ENCODE assay signal across 8 cellular contexts in the genomic region with DNA sequence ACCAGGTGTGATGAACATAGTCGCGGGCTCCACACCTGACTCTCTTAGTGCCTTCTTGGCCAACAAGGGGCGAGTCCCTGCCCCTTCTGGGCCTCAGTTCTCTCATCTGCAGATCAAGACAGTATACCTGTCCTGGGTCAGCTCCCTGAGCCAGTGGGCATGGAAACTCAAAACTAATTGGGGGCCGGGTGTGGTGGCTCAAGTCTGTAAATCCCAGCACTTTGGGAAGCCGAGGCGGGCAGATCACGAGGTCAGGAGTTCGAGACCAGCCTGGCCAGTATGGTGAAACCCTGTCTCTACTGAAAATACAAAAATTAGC. TPM values are rescaled to one million over a fixed set of nuclear protein-coding genes. Genes with fewer than 3 reads are reported as not detected.
DNase-seq lines count a peak whose midpoint lies in the region; ATAC-seq and TF ChIP-seq lines count a peak whose summit lies in the region.
"Not testable (repeated sequence)": the region's sequence is repeated elsewhere in the genome, so short reads cannot be mapped to it uniquely, and the experiment has no call there.

No MANE protein-coding gene starts in this region.

- not testable (repeated sequence) for ATAC-seq in CD4-positive, alpha-beta T cell (ENCODE audit: poor library complexity); activated CD8-positive, alpha-beta T cell treated with anti-CD3 and anti-CD28 coated beads, Interleukin-2, amount 10 ng/mL, durations not matched to agents 7 days and 5 days; activated naive CD8-positive, alpha-beta T cell treated with anti-CD3 and anti-CD28 coated beads, Interleukin-2, amount 50 U/mL, for 24 hours; stimulated activated naive B cell treated with anti-CD40 and anti-IgM and Interleukin-4, amounts not matched to agents 10 μg/mL and 1 μg/mL and 100 μg/mL, for 72 hours (replicated peaks)

- H3K4me1 Mint-ChIP-seq in CD4-positive, alpha-beta T cell (ENCODE audit: low read depth): peaks cover 35% of the 10 kb centered on the region
- H3K4me1 Mint-ChIP-seq in activated CD8-positive, alpha-beta T cell treated with anti-CD3 and anti-CD28 coated beads, Interleukin-2, amount 10 ng/mL, durations not matched to agents 7 days and 5 days (ENCODE audit: low read depth): peaks cover 37% of the 10 kb centered on the region
- peaks cover 39% of the 10 kb centered on the region for H3K4me1 Mint-ChIP-seq in activated naive CD8-positive, alpha-beta T cell treated with anti-CD3 and anti-CD28 coated beads, Interleukin-2, amount 50 U/mL, for 24 hours
- H3K4me1 Mint-ChIP-seq in nephron progenitor cell: peaks cover 21% of the 10 kb centered on the region
- H3K4me1 Mint-ChIP-seq in stimulated activated naive B cell treated with anti-CD40 and anti-IgM and Interleukin-4, amounts not matched to agents 10 μg/mL and 1 μg/mL and 100 μg/mL, for 72 hours: peaks cover 29 to 43% of the 10 kb centered on the region in 2 donors

- H3K4me2 ChIP-seq in SU-DHL-6 (ENCODE audit: low read depth, low read length, poor library complexity, severe bottlenecking) (peak overlapping the region; percentile 33), hepatocyte (peak overlapping the region; percentile 94)

- H3K27me3 Mint-ChIP-seq in CD4-positive, alpha-beta T cell; activated naive CD8-positive, alpha-beta T cell treated with anti-CD3 and anti-CD28 coated beads, Interleukin-2, amount 50 U/mL, for 24 hours; stimulated activated naive B cell treated with anti-CD40 and anti-IgM and Interleukin-4, amounts not matched to agents 10 μg/mL and 1 μg/mL and 100 μg/mL, for 72 hours: not testable (repeated sequence)
- H3K27me3 Mint-ChIP-seq in activated CD8-positive, alpha-beta T cell treated with anti-CD3 and anti-CD28 coated beads, Interleukin-2, amount 10 ng/mL, durations not matched to agents 7 days and 5 days (ENCODE audit: low read depth): peaks cover 18% of the 10 kb centered on the region
- peaks cover 42% of the 10 kb centered on the region for H3K27me3 Mint-ChIP-seq in nephron progenitor cell (ENCODE audit: low read depth, poor library complexity)

- H3K4me3 Mint-ChIP-seq in CD4-positive, alpha-beta T cell: peak overlapping the region; percentile 85
- H3K4me3 Mint-ChIP-seq in activated CD8-positive, alpha-beta T cell treated with anti-CD3 and anti-CD28 coated beads, Interleukin-2, amount 10 ng/mL, durations not matched to agents 7 days and 5 days: peak overlapping the region; percentile 64
- not testable (repeated sequence) for H3K4me3 Mint-ChIP-seq in activated naive CD8-positive, alpha-beta T cell treated with anti-CD3 and anti-CD28 coated beads, Interleukin-2, amount 50 U/mL, for 24 hours
- H3K4me3 Mint-ChIP-seq in nephron progenitor cell: peak overlapping the region; percentile 89
- peak overlapping the region in 1 of 2 donors; percentile 91 for H3K4me3 Mint-ChIP-seq in stimulated activated naive B cell treated with anti-CD40 and anti-IgM and Interleukin-4, amounts not matched to agents 10 μg/mL and 1 μg/mL and 100 μg/mL, for 72 hours

- H3K27ac ChIP-seq in CD4-positive, alpha-beta T cell (ENCODE audit: low read depth, low read length): peak overlapping the region; percentile 40
- H3K27ac ChIP-seq in HL-60 (replicated peaks) (peak overlapping the region; percentile 7), SU-DHL-6 (ENCODE audit: low read depth, low read length) (peak overlapping the region; percentile 61)
- not testable (repeated sequence) for H3K27ac ChIP-seq in hepatocyte

- H2AFZ ChIP-seq in SU-DHL-6 (ENCODE audit: low read depth, low read length, severe bottlenecking); hepatocyte: not testable (repeated sequence)

- peaks cover 13% of the 10 kb centered on the region for H3K36me3 Mint-ChIP-seq in CD4-positive, alpha-beta T cell (ENCODE audit: low read depth)
- H3K36me3 Mint-ChIP-seq in activated CD8-positive, alpha-beta T cell treated with anti-CD3 and anti-CD28 coated beads, Interleukin-2, amount 10 ng/mL, durations not matched to agents 7 days and 5 days (ENCODE audit: low read depth): peaks cover 52% of the 10 kb centered on the region
- peaks cover 11% of the 10 kb centered on the region for H3K36me3 Mint-ChIP-seq in activated naive CD8-positive, alpha-beta T cell treated with anti-CD3 and anti-CD28 coated beads, Interleukin-2, amount 50 U/mL, for 24 hours (ENCODE audit: low read depth)
- not testable (repeated sequence) for H3K36me3 Mint-ChIP-seq in nephron progenitor cell (ENCODE audit: low read depth)
- peaks cover 26 to 41% of the 10 kb centered on the region in 2 donors for H3K36me3 Mint-ChIP-seq in stimulated activated naive B cell treated with anti-CD40 and anti-IgM and Interleukin-4, amounts not matched to agents 10 μg/mL and 1 μg/mL and 100 μg/mL, for 72 hours

- not testable (repeated sequence) for DNase-seq in CD4-positive, alpha-beta T cell; HL-60 (ENCODE audit: low read depth in 1 of 2, low spot score in 1 of 2); activated CD8-positive, alpha-beta T cell treated with anti-CD3 and anti-CD28 coated beads, Interleukin-2, amount 10 ng/mL, durations not matched to agents 7 days and 5 days; activated naive CD8-positive, alpha-beta T cell treated with anti-CD3 and anti-CD28 coated beads, Interleukin-2, amount 50 U/mL, for 24 hours; hepatocyte (ENCODE audit: low spot score); nephron progenitor cell; stimulated activated naive B cell treated with anti-CD40 and anti-IgM and Interleukin-4, amounts not matched to agents 10 μg/mL and 1 μg/mL and 100 μg/mL, for 72 hours

- H3K4me1 ChIP-seq in hepatocyte (ENCODE audit: insufficient read depth): not testable (repeated sequence)

- H4K20me1 ChIP-seq in SU-DHL-6 (ENCODE audit: low read depth, low read length); hepatocyte (ENCODE audit: insufficient read depth, poor library complexity, severe bottlenecking): not testable (repeated sequence)

- CTCF ChIA-PET in CD4-positive, alpha-beta T cell (lab: Charles Lee): interaction anchor here (2.6 kb wide), 1 partner anchor 18 kb away, joined by 15 read pairs; a partner anchor contains a TSS
- CTCF ChIA-PET in activated CD8-positive, alpha-beta T cell treated with anti-CD3 and anti-CD28 coated beads, Interleukin-2, amount 10 ng/mL, durations not matched to agents 7 days and 5 days (lab: Charles Lee): interaction anchor here (6.9 kb wide), 1 partner anchor 18 kb away, joined by 36 read pairs; a partner anchor contains a TSS

- H3K9ac ChIP-seq in SU-DHL-6 (ENCODE audit: low read length): not testable (repeated sequence)

- H3K27me3 ChIP-seq in CD4-positive, alpha-beta T cell (ENCODE audit: control insufficient read depth, insufficient read depth, low read length); SU-DHL-6 (ENCODE audit: low read length); hepatocyte: not testable (repeated sequence)
- peaks cover 16% of the 10 kb centered on the region for H3K27me3 ChIP-seq in HL-60 (ENCODE audit: insufficient read depth, poor library complexity, severe bottlenecking)

- POLR2A ChIA-PET in CD4-positive, alpha-beta T cell (lab: Charles Lee): interaction anchor here (1.2 to 9.6 kb wide), 5 partner anchors 14 to 290 kb away, joined by 3 to 146 read pairs (median 6); a partner anchor contains a TSS
- POLR2A ChIA-PET in activated CD8-positive, alpha-beta T cell treated with anti-CD3 and anti-CD28 coated beads, Interleukin-2, amount 10 ng/mL, durations not matched to agents 7 days and 5 days (lab: Charles Lee): not testable (repeated sequence)

- not testable (repeated sequence) for H3K9me3 Mint-ChIP-seq in CD4-positive, alpha-beta T cell; activated naive CD8-positive, alpha-beta T cell treated with anti-CD3 and anti-CD28 coated beads, Interleukin-2, amount 50 U/mL, for 24 hours; nephron progenitor cell; stimulated activated naive B cell treated with anti-CD40 and anti-IgM and Interleukin-4, amounts not matched to agents 10 μg/mL and 1 μg/mL and 100 μg/mL, for 72 hours
- H3K9me3 Mint-ChIP-seq in activated CD8-positive, alpha-beta T cell treated with anti-CD3 and anti-CD28 coated beads, Interleukin-2, amount 10 ng/mL, durations not matched to agents 7 days and 5 days (ENCODE audit: insufficient read depth): peaks cover 19% of the 10 kb centered on the region

- H3K9me3 ChIP-seq in CD4-positive, alpha-beta T cell (ENCODE audit: control insufficient read depth, low read length): peaks cover 21% of the 10 kb centered on the region
- peaks cover 14% of the 10 kb centered on the region; the same call in 1 of the 2 replicates for H3K9me3 ChIP-seq in SU-DHL-6 (ENCODE audit: insufficient read depth, low read length)
- not testable (repeated sequence) for H3K9me3 ChIP-seq in hepatocyte (ENCODE audit: low read depth)

- not testable (repeated sequence) for H3K9me2 ChIP-seq in SU-DHL-6 (replicated peaks; ENCODE audit: insufficient read depth, low read length); hepatocyte (replicated peaks; ENCODE audit: insufficient read depth)

- WGBS in hepatocyte (ENCODE audit: low lambda C conversion rate, missing lambda C conversion rate): 91% methylated on average over 8 of the region's 8 CpGs

- not testable (repeated sequence) for H3K36me3 ChIP-seq in SU-DHL-6 (ENCODE audit: low read length); hepatocyte (replicated peaks; ENCODE audit: insufficient read depth, low read depth)

- intact Hi-C loops in CD4-positive, alpha-beta T cell (cut with DNase I, micrococcal nuclease): not testable (repeated sequence)

- peaks cover 16% of the 10 kb centered on the region for H3F3A ChIP-seq in SU-DHL-6 (ENCODE audit: insufficient read depth)

- H3K4me3 ChIP-seq in HL-60 (replicated peaks; ENCODE audit: insufficient read depth, low read length); SU-DHL-6 (ENCODE audit: insufficient read depth, low read length, poor library complexity, severe bottlenecking); hepatocyte: not testable (repeated sequence)

- not testable (repeated sequence) for H3K79me2 ChIP-seq in SU-DHL-6 (ENCODE audit: insufficient read depth, low read length); hepatocyte

- peak overlapping the region; percentile 93 for H3K27ac Mint-ChIP-seq in CD4-positive, alpha-beta T cell
- H3K27ac Mint-ChIP-seq in activated CD8-positive, alpha-beta T cell treated with anti-CD3 and anti-CD28 coated beads, Interleukin-2, amount 10 ng/mL, durations not matched to agents 7 days and 5 days: peak overlapping the region; percentile 99
- peak overlapping the region; percentile 81 for H3K27ac Mint-ChIP-seq in activated naive CD8-positive, alpha-beta T cell treated with anti-CD3 and anti-CD28 coated beads, Interleukin-2, amount 50 U/mL, for 24 hours
- H3K27ac Mint-ChIP-seq in nephron progenitor cell: not testable (repeated sequence)
- peak overlapping the region; percentile 94 for H3K27ac Mint-ChIP-seq in stimulated activated naive B cell treated with anti-CD40 and anti-IgM and Interleukin-4, amounts not matched to agents 10 μg/mL and 1 μg/mL and 100 μg/mL, for 72 hours

- TF ChIP-seq CTCF in CD4-positive, alpha-beta T cell (IDR thresholded peaks at IDR 0.05); HL-60 (IDR thresholded peaks at IDR 0.05; ENCODE audit: insufficient read depth, low read length); SU-DHL-6 (IDR thresholded peaks at IDR 0.05; ENCODE audit: insufficient read depth, low read length, poor library complexity, severe bottlenecking); hepatocyte (IDR thresholded peaks at IDR 0.05; ENCODE audit: poor library complexity); nephron progenitor cell (IDR thresholded peaks at IDR 0.05): not testable (repeated sequence)

RNA-seq across cellular contexts. Expression of a gene that starts 2.5 kb away (rescaled TPM):
- 10 to 100 TPM; 30.5 to 30.6 TPM for total RNA-seq in CD4-positive, alpha-beta T cell
- 1 to 10 TPM; 2.8 to 3.2 TPM for total RNA-seq in activated CD8-positive, alpha-beta T cell treated with anti-CD3 and anti-CD28 coated beads, Interleukin-2, amount 10 ng/mL, durations not matched to agents 7 days and 5 days
- total RNA-seq in hepatocyte: 21.1 and 27.6 TPM in 2 replicates
- polyA plus RNA-seq in hepatocyte: 25.4 and 56.5 TPM in 2 replicates

RNA-seq across cellular contexts. Expression of a gene that starts 13.4 kb away (rescaled TPM):
- total RNA-seq in CD4-positive, alpha-beta T cell: 10 to 100 TPM; 10.8 to 12.1 TPM
- 100 to 1,000 TPM; 101 to 103 TPM for total RNA-seq in activated CD8-positive, alpha-beta T cell treated with anti-CD3 and anti-CD28 coated beads, Interleukin-2, amount 10 ng/mL, durations not matched to agents 7 days and 5 days
- total RNA-seq in hepatocyte: 46.0 and 70.3 TPM in 2 replicates
- polyA plus RNA-seq in hepatocyte: 99.2 and 105 TPM in 2 replicates

RNA-seq across cellular contexts. Expression of a gene that starts 19.1 kb away (rescaled TPM):
- total RNA-seq in CD4-positive, alpha-beta T cell: 100 to 1,000 TPM; 519 to 546 TPM
- 100 to 1,000 TPM; 123 to 131 TPM for total RNA-seq in activated CD8-positive, alpha-beta T cell treated with anti-CD3 and anti-CD28 coated beads, Interleukin-2, amount 10 ng/mL, durations not matched to agents 7 days and 5 days
- total RNA-seq in hepatocyte: 52.1 and 81.4 TPM in 2 replicates
- polyA plus RNA-seq in hepatocyte: 88.0 and 119 TPM in 2 replicates
